In the genomic region with DNA sequence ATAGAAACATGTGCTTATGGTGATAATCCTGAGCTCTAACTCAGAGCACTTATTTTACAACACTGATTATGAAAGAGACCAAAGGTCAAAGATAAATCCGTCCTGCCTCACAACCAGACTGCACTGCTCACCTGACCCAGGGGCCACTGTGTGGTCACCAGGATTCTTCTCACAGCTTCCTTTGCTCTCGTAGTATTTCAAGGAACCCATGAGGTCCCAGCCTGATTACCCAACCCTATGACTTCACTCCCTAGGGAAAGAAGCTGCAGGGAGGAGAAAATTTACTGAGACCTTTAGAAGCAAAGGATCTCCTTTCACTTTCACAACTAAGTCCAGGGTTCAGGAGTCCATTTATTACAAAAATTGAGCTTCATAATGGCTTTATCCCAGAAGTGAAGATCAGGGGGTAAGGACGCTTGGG, we compare ENCODE assay signal across 1 cellular context.
TF ChIP-seq lines count a peak whose summit lies in the region.

No MANE protein-coding gene starts in this region.

TF ChIP-seq in liver, 16 proteins besides CTCF, POLR2A, EP300 and RAD21 (continued from another document):
- TF ChIP-seq, protein P1, sequence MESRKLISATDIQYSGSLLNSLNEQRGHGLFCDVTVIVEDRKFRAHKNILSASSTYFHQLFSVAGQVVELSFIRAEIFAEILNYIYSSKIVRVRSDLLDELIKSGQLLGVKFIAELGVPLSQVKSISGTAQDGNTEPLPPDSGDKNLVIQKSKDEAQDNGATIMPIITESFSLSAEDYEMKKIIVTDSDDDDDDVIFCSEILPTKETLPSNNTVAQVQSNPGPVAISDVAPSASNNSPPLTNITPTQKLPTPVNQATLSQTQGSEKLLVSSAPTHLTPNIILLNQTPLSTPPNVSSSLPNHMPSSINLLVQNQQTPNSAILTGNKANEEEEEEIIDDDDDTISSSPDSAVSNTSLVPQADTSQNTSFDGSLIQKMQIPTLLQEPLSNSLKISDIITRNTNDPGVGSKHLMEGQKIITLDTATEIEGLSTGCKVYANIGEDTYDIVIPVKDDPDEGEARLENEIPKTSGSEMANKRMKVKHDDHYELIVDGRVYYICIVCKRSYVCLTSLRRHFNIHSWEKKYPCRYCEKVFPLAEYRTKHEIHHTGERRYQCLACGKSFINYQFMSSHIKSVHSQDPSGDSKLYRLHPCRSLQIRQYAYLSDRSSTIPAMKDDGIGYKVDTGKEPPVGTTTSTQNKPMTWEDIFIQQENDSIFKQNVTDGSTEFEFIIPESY (IDR thresholded peaks at IDR 0.05), result peak; percentile 50
- no peak for TF ChIP-seq FOXA2 (IDR thresholded peaks at IDR 0.05)
